18 cellular contexts compared by ENCODE assay signal in the genomic region with DNA sequence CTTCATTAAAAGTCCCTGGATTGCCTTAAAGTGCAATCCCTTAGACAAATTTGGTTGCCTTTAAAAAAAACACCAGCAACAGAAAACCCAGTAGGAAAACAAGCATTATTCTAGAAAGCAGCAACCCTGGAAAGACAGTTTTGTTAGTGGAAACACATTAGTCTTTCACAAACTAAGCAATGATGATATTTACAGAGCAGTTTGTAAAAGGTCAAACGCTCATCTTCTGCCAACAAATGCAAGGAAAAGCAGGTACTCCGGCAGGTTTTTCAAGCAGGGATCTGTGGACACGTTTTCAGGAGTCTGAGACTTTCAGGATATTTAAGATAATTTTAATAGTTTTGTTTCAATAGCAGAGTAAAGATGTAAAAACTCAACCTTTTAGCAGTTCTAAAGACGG.
"Had no signal": no experiment of that assay in that cellular context is flagged by ENCODE, and none has a peak within 500 bp of the region (broad histone marks: within the 10 kb centered on the region; RNA-seq: fewer than 3 reads in every experiment).

No MANE protein-coding gene starts in this region.

- H3K4me1 ChIP-seq: adrenal gland, Peyer's patch, SJCRH30 had no signal

- DNase-seq: activated CD4-positive, alpha-beta T cell treated with anti-CD3 and anti-CD28 coated beads, Interleukin-2, amount 50 U/mL, for 4 hours; activated CD4-positive, CD25-positive, alpha-beta regulatory T cell treated with anti-CD3 and anti-CD28 coated beads, Interleukin-2, amount 50 U/mL, for 72 hours; activated T-cell treated with anti-CD3 and anti-CD28 coated beads, Interleukin-2, amount 50 U/mL, for 1 hour; cerebellar nuclear complex; NCI-H1105 treated with DMSO at 0.1 percent for 48 hours; NCI-H1436 treated with DMSO at 0.1 percent for 48 hours; NCI-H187; NCI-H2107; NCI-H226; NCI-H774; NK-92 treated with Interleukin-12 subunit alpha and Interleukin-12 subunit beta, amount 100 ng/mL, for 24 hours; SW 1271 had no signal

- H3K27ac ChIP-seq: adrenal gland, KMS-11, Peyer's patch, RWPE1, SJCRH30 had no signal

- H3K27me3 ChIP-seq: Peyer's patch, SJCRH30 had no signal

- ATAC-seq: activated CD8-positive, alpha-beta T cell treated with anti-CD3 and anti-CD28 coated beads, Interleukin-2, amount 10 ng/mL, durations not matched to agents 7 days and 5 days had no signal

- H3K9me3 ChIP-seq: adrenal gland, Peyer's patch, SJCRH30 had no signal

- H3K4me3 ChIP-seq: adrenal gland, Peyer's patch, SJCRH30 had no signal

- H3K36me3 ChIP-seq: adrenal gland, Peyer's patch had no signal
